ENCODE assay signal across 18 cellular contexts in genomic region chr14:96706893-96707292, GRCh38.
A peak's percentile ranks its signal among the peaks of the same experiment; 100 is the strongest.
DNase-seq lines count a peak whose midpoint lies in the region; ATAC-seq and TF ChIP-seq lines count a peak whose summit lies in the region.
"Had no signal": no experiment of that assay in that cellular context is flagged by ENCODE, and none has a peak within 500 bp of the region (broad histone marks: within the 10 kb centered on the region; RNA-seq: fewer than 3 reads in every experiment).

No MANE protein-coding gene starts in this region.

- H3K4me1 Mint-ChIP-seq in Caco-2 (ENCODE audit: low read depth, unreplicated experiment) = no peaks in the 10 kb centered on the region
- H3K4me1 Mint-ChIP-seq: CD4-positive, alpha-beta memory T cell; CD4-positive, CD25-positive, alpha-beta regulatory T cell; CD8-positive, alpha-beta memory T cell had no signal

- intact Hi-C loops in Caco-2 (cut with micrococcal nuclease; ENCODE audit: unreplicated experiment) = no loop called here

- no peak for TF ChIP-seq CTCF in neural cell (IDR thresholded peaks at IDR 0.05; ENCODE audit: poor library complexity, severe bottlenecking)
- TF ChIP-seq CTCF in Caco-2 (IDR thresholded peaks at IDR 0.05; ENCODE audit: insufficient read depth in 1 of 2, low read depth in 1 of 2, low read length in 1 of 2, severe bottlenecking in 1 of 2, unreplicated experiment in 1 of 2) = no peak

- H4K20me1 ChIP-seq in neural cell (ENCODE audit: insufficient read depth) = no peaks in the 10 kb centered on the region
- H4K20me1 ChIP-seq: BLaER1 had no signal

- no peaks in the 10 kb centered on the region for H3K27me3 ChIP-seq in neural cell (ENCODE audit: insufficient read depth, low read depth, low read length)
- no peaks in the 10 kb centered on the region for H3K27me3 ChIP-seq in Caco-2 (replicated peaks; ENCODE audit: control insufficient read depth, insufficient read depth, low read length)
- H3K27me3 ChIP-seq: BLaER1 had no signal

- no peaks in the 10 kb centered on the region for H3F3A ChIP-seq in neural cell (ENCODE audit: insufficient read depth, low read length, poor library complexity, severe bottlenecking)

- peaks cover 14% of the 10 kb centered on the region for H3K27me3 Mint-ChIP-seq in Caco-2 (ENCODE audit: insufficient read depth, unreplicated experiment)

- H3K36me3 ChIP-seq in neural cell (ENCODE audit: insufficient read depth, low read length) = no peaks in the 10 kb centered on the region
- H3K36me3 ChIP-seq in Caco-2 (ENCODE audit: control insufficient read depth, insufficient read depth, low read length) = no peaks in the 10 kb centered on the region
- H3K36me3 ChIP-seq: BE2C, BLaER1 had no signal

- H3K4me3 ChIP-seq in neural cell (ENCODE audit: low read length) = no peak overlapping the region
- H3K4me3 ChIP-seq in Caco-2 (ENCODE audit: low read depth, low read length) = no peak overlapping the region
- H3K4me3 ChIP-seq: BLaER1 had no signal

- TF ChIP-seq RAD21 in neural cell (conservative IDR thresholded peaks at IDR 0.05) = no peak

- DNase-seq in NCI-H2227 treated with DMSO at 0.1 percent for 48 hours (lab: John Stamatoyannopoulos, UW) (peak; percentile 89), Caco-2 (no peak), NCI-H510A (lab: John Stamatoyannopoulos, UW) (no peak)
- DNase-seq: 8988T; ACHN; BE2C; C1 segment of cervical spinal cord; Calu3; CD4-positive, alpha-beta memory T cell; CD4-positive, CD25-positive, alpha-beta regulatory T cell; CD8-positive, alpha-beta memory T cell; COR-L47; DMS79 treated with DMSO at 0.1 percent for 48 hours; GF-D8 had no signal

- H3K36me3 Mint-ChIP-seq in Caco-2 (ENCODE audit: insufficient read depth, unreplicated experiment) = no peaks in the 10 kb centered on the region
- H3K36me3 Mint-ChIP-seq: CD14-positive monocyte; CD4-positive, alpha-beta memory T cell; CD4-positive, CD25-positive, alpha-beta regulatory T cell; CD8-positive, alpha-beta memory T cell had no signal

- CTCF ChIA-PET in Caco-2 (lab: Charles Lee) = no interaction called here

- H3K27ac Mint-ChIP-seq in Caco-2 (ENCODE audit: unreplicated experiment) = no peak overlapping the region
- H3K27ac Mint-ChIP-seq: CD14-positive monocyte; CD4-positive, alpha-beta memory T cell; CD8-positive, alpha-beta memory T cell had no signal

- no peak for ATAC-seq in HG03432 (IDR thresholded peaks at IDR 0.05; ENCODE audit: unreplicated experiment)

- POLR2A ChIA-PET in Caco-2 (lab: Charles Lee) = no interaction called here

- H3K9ac ChIP-seq in neural cell (ENCODE audit: low read length) = no peak overlapping the region
- H3K9ac ChIP-seq: BLaER1 had no signal

- H3K4me1 ChIP-seq in Caco-2 = no peaks in the 10 kb centered on the region
- H3K4me1 ChIP-seq: BE2C had no signal

- no peaks in the 10 kb centered on the region for H3K9me2 ChIP-seq in neural cell (ENCODE audit: insufficient read depth, low read length)

- no peak overlapping the region for H2AFZ ChIP-seq in neural cell (ENCODE audit: low read depth, low read length)

- H3K79me2 ChIP-seq in neural cell (replicated peaks; ENCODE audit: insufficient read depth, low read length) = no peaks in the 10 kb centered on the region

- BruUV-seq in Caco-2 (replicated peaks; lab: Mats Ljungman, UMichigan) = no TSS peak

- H3K9me3 Mint-ChIP-seq in Caco-2 (ENCODE audit: unreplicated experiment) = no peaks in the 10 kb centered on the region
- H3K9me3 Mint-ChIP-seq: CD4-positive, alpha-beta memory T cell; CD8-positive, alpha-beta memory T cell had no signal

- peak overlapping the region; percentile 42 for H3K27ac ChIP-seq in neural cell (ENCODE audit: low read length)
- H3K27ac ChIP-seq: BLaER1 had no signal

- peak; percentile 17 for TF ChIP-seq EP300 in neural cell (conservative IDR thresholded peaks at IDR 0.05; ENCODE audit: poor library complexity, severe bottlenecking)

- H3K9me3 ChIP-seq in neural cell (ENCODE audit: low read length) (no peaks in the 10 kb centered on the region), Caco-2 (no peaks in the 10 kb centered on the region)
- H3K9me3 ChIP-seq: BE2C, BLaER1 had no signal

- no peak overlapping the region for H3K4me3 Mint-ChIP-seq in Caco-2 (ENCODE audit: unreplicated experiment)
- H3K4me3 Mint-ChIP-seq: CD14-positive monocyte; CD4-positive, alpha-beta memory T cell; CD4-positive, CD25-positive, alpha-beta regulatory T cell; CD8-positive, alpha-beta memory T cell had no signal

- no peak overlapping the region for H3K4me2 ChIP-seq in neural cell (ENCODE audit: low read length)
- H3K4me2 ChIP-seq: BLaER1 had no signal

TF ChIP-seq in neural cell, 6 proteins besides CTCF, POLR2A, EP300 and RAD21:
- peak; percentile 86 for TF ChIP-seq POLR2AphosphoS5 (IDR thresholded peaks at IDR 0.05)
- TF ChIP-seq MXI1 (conservative IDR thresholded peaks at IDR 0.05; ENCODE audit: poor library complexity, severe bottlenecking) = no peak
- peak; percentile 84 for TF ChIP-seq REST (IDR thresholded peaks at IDR 0.05; ENCODE audit: borderline replicate concordance)
